Comparison of ENCODE assay signal across 23 cellular contexts in genomic region chr14:84065811-84066210, GRCh38.
DNase-seq lines count a peak whose midpoint lies in the region; ATAC-seq, FAIRE-seq and TF ChIP-seq lines count a peak whose summit lies in the region.
"Had no signal": no experiment of that assay in that cellular context is flagged by ENCODE, and none has a peak within 500 bp of the region (broad histone marks: within the 10 kb centered on the region; RNA-seq: fewer than 3 reads in every experiment).

No MANE protein-coding gene starts in this region.

- intact Hi-C loops in HepG2 (cut with micrococcal nuclease; ENCODE audit: unreplicated experiment) (no loop called here), right lobe of liver (cut with DNase I) (no loop called here)

- FAIRE-seq in HepG2 (lab: Jason Lieb, UNC) (no peak), H1 (lab: Jason Lieb, UNC) (no peak)
- FAIRE-seq: A204.1, D721Med, GM18507 had no signal

- H2BK20ac ChIP-seq in H1 (ENCODE audit: low read length): no peak overlapping the region

- TF ChIP-seq CTCF in HepG2 (CRISPR knock-in tag; IDR thresholded peaks at IDR 0.05) (no peak), right lobe of liver (IDR thresholded peaks at IDR 0.05) (no peak), H1 (IDR thresholded peaks at IDR 0.05; ENCODE audit: control extremely low read depth in 1 of 3, insufficient read depth in 1 of 3, low read depth in 1 of 3, low read length in 3 of 3) (no peak), BE2C (IDR thresholded peaks at IDR 0.05; ENCODE audit: low read depth, low read length) (no peak)

- ATAC-seq in HepG2: no peak
- ATAC-seq in right lobe of liver: no peak
- ATAC-seq in activated CD8-positive, alpha-beta memory T cell treated with anti-CD3 and anti-CD28 coated beads, Interleukin-2, amount 10 ng/mL, durations not matched to agents 7 days and 5 days: no peak

- TF ChIP-seq POLR2A in HepG2 (IDR thresholded peaks at IDR 0.05; ENCODE audit: insufficient read depth in 1 of 2, low read depth in 2 of 2, low read length in 2 of 2): no peak
- TF ChIP-seq POLR2A in right lobe of liver (IDR thresholded peaks at IDR 0.05): no peak
- TF ChIP-seq POLR2A in H1 (IDR thresholded peaks at IDR 0.05; ENCODE audit: control extremely low read depth in 1 of 2, low read depth in 2 of 2, low read length in 2 of 2): no peak

- H4K91ac ChIP-seq in H1 (replicated peaks; ENCODE audit: insufficient read length, low read length): no peak overlapping the region

- CTCF ChIA-PET in HepG2 (lab: Yijun Ruan, JAX; ENCODE audit: low intra/inter-chr PET ratio, low total read pairs) (no interaction called here), H1 (lab: Charles Lee; ENCODE audit: partially characterized antibody) (no interaction called here)
- CTCF ChIA-PET in activated CD8-positive, alpha-beta memory T cell treated with anti-CD3 and anti-CD28 coated beads, Interleukin-2, amount 10 ng/mL, durations not matched to agents 7 days and 5 days (lab: Charles Lee): no interaction called here

- in situ Hi-C loops in HepG2 (cut with HindIII; ENCODE audit: extremely low pct_ligation_motif_present, low pct_unique_long_range_greater_than_20kb): no loop called here

- H2BK12ac ChIP-seq in H1 (ENCODE audit: low read depth, low read length): no peak overlapping the region

- no peak overlapping the region for H3K27ac Mint-ChIP-seq in activated CD8-positive, alpha-beta memory T cell treated with anti-CD3 and anti-CD28 coated beads, Interleukin-2, amount 10 ng/mL, durations not matched to agents 7 days and 5 days
- H3K27ac Mint-ChIP-seq: CD4-positive, alpha-beta T cell had no signal

- H3K4me3 Mint-ChIP-seq in activated CD8-positive, alpha-beta memory T cell treated with anti-CD3 and anti-CD28 coated beads, Interleukin-2, amount 10 ng/mL, durations not matched to agents 7 days and 5 days: no peak overlapping the region
- H3K4me3 Mint-ChIP-seq: CD4-positive, alpha-beta T cell had no signal

- H3K23me2 ChIP-seq in H1 (ENCODE audit: low read depth, low read length): no peaks in the 10 kb centered on the region

- POLR2A ChIA-PET in HepG2 (lab: Yijun Ruan, JAX) (no interaction called here), H1 (lab: Charles Lee; ENCODE audit: partially characterized antibody) (no interaction called here)

- H3K36me3 ChIP-seq in HepG2 (replicated peaks in 1 of 2; ENCODE audit: control insufficient read depth in 1 of 2, insufficient read depth in 2 of 2, low read length in 2 of 2) (no peaks in the 10 kb centered on the region), right lobe of liver (no peaks in the 10 kb centered on the region), H1 (ENCODE audit: control insufficient read depth in 2 of 4, insufficient read depth in 4 of 4, low read length in 3 of 4) (no peaks in the 10 kb centered on the region), BE2C (no peaks in the 10 kb centered on the region)
- H3K36me3 ChIP-seq: BLaER1 treated with 17β-estradiol and CSF1 and Interleukin-3, amounts not matched to agents 10 nM and 100 nM had no signal

- H3K79me1 ChIP-seq in H1 (ENCODE audit: low read depth, low read length): no peaks in the 10 kb centered on the region

- H3K4me1 ChIP-seq in HepG2 (ENCODE audit: insufficient read depth, low read length): no peaks in the 10 kb centered on the region
- H3K4me1 ChIP-seq in right lobe of liver: no peaks in the 10 kb centered on the region
- H3K4me1 ChIP-seq in H1 (replicated peaks in 1 of 4; ENCODE audit: control insufficient read depth in 3 of 4, insufficient read depth in 4 of 4, low read length in 3 of 4): no peaks in the 10 kb centered on the region
- H3K4me1 ChIP-seq in BE2C: no peaks in the 10 kb centered on the region

- H3K23ac ChIP-seq in H1 (ENCODE audit: insufficient read length): no peak overlapping the region

- TF ChIP-seq EP300 in HepG2 (IDR thresholded peaks at IDR 0.05; ENCODE audit: low read depth in 2 of 2, low read length in 2 of 2): no peak
- TF ChIP-seq EP300 in HepG2 (CRISPR knock-in tag; IDR thresholded peaks at IDR 0.05; ENCODE audit: borderline replicate concordance): no peak
- no peak for TF ChIP-seq EP300 in H1 (IDR thresholded peaks at IDR 0.05; ENCODE audit: borderline replicate concordance in 1 of 2, low read depth in 2 of 2, low read length in 2 of 2)

- H3K4me3 ChIP-seq in HepG2 (replicated peaks in 1 of 3; ENCODE audit: insufficient read depth in 1 of 3, low read depth in 2 of 3, low read length in 3 of 3) (no peak overlapping the region), right lobe of liver (no peak overlapping the region), H1 (ENCODE audit: extremely low read depth in 1 of 4, insufficient read depth in 2 of 4, low read depth in 3 of 4, low read length in 4 of 4) (no peak overlapping the region), BE2C (ENCODE audit: low read depth, low read length) (no peak overlapping the region)
- H3K4me3 ChIP-seq: BLaER1 treated with 17β-estradiol and CSF1 and Interleukin-3, amounts not matched to agents 10 nM and 100 nM had no signal

- 0% methylated on average over 5 of the region's 5 CpGs for WGBS in HepG2 (ENCODE audit: low lambda C conversion rate)
- 60% methylated on average over 5 of the region's 5 CpGs for WGBS in right lobe of liver (ENCODE audit: insufficient coverage, low coverage, low lambda C conversion rate, missing lambda C conversion rate)
- 96% methylated on average over 5 of the region's 5 CpGs; no CpG with 5 or more reads in 1 of the 2 experiments for WGBS in H1 (ENCODE audit: extremely low coverage in 1 of 2, insufficient coverage in 1 of 2, insufficient read length in 1 of 2, insufficient replicate concordance in 2 of 2, low coverage in 1 of 2, low lambda C conversion rate in 2 of 2, missing lambda C conversion rate in 1 of 2), 2 experiments

- no peak overlapping the region for H3K9ac ChIP-seq in HepG2 (ENCODE audit: insufficient read depth, low read depth, low read length)
- no peak overlapping the region for H3K9ac ChIP-seq in H1 (replicated peaks in 1 of 4; ENCODE audit: extremely low read depth in 1 of 4, low read depth in 3 of 4, low read length in 3 of 4)
- H3K9ac ChIP-seq: BLaER1 treated with 17β-estradiol and CSF1 and Interleukin-3, amounts not matched to agents 10 nM and 100 nM had no signal

- H2BK15ac ChIP-seq in H1 (ENCODE audit: low read length): no peak overlapping the region

- H3K36me3 Mint-ChIP-seq in activated CD8-positive, alpha-beta memory T cell treated with anti-CD3 and anti-CD28 coated beads, Interleukin-2, amount 10 ng/mL, durations not matched to agents 7 days and 5 days: no peaks in the 10 kb centered on the region

- no peaks in the 10 kb centered on the region for H3K4me1 Mint-ChIP-seq in activated CD8-positive, alpha-beta memory T cell treated with anti-CD3 and anti-CD28 coated beads, Interleukin-2, amount 10 ng/mL, durations not matched to agents 7 days and 5 days

- peaks cover 5% of the 10 kb centered on the region for H3K9me3 Mint-ChIP-seq in activated CD8-positive, alpha-beta memory T cell treated with anti-CD3 and anti-CD28 coated beads, Interleukin-2, amount 10 ng/mL, durations not matched to agents 7 days and 5 days (ENCODE audit: low read depth)

- no peak overlapping the region for H2BK5ac ChIP-seq in H1 (ENCODE audit: low read depth, low read length)

- H3K79me2 ChIP-seq in HepG2 (ENCODE audit: insufficient read depth, low read length) (no peaks in the 10 kb centered on the region), H1 (ENCODE audit: control insufficient read depth in 1 of 2, insufficient read depth in 2 of 2, low read length in 2 of 2) (no peaks in the 10 kb centered on the region)

- no peaks in the 10 kb centered on the region for H4K20me1 ChIP-seq in HepG2 (ENCODE audit: insufficient read depth, low read length)
- H4K20me1 ChIP-seq in H1 (replicated peaks in 1 of 2; ENCODE audit: control insufficient read depth in 1 of 2, insufficient read depth in 2 of 2, low read length in 2 of 2): no peaks in the 10 kb centered on the region
- H4K20me1 ChIP-seq: BLaER1 treated with 17β-estradiol and CSF1 and Interleukin-3, amounts not matched to agents 10 nM and 100 nM had no signal

- no peak overlapping the region for H3K27ac ChIP-seq in HepG2 (ENCODE audit: extremely low read length, insufficient read depth, low read length)
- H3K27ac ChIP-seq in right lobe of liver: no peak overlapping the region
- H3K27ac ChIP-seq in H1 (ENCODE audit: low read depth, low read length): no peak overlapping the region
- H3K27ac ChIP-seq: BLaER1 treated with 17β-estradiol and CSF1 and Interleukin-3, amounts not matched to agents 10 nM and 100 nM had no signal

- no peak overlapping the region for H4K5ac ChIP-seq in H1 (ENCODE audit: insufficient read length, low read depth, low read length)

- H2AFZ ChIP-seq in HepG2 (ENCODE audit: low read length): no peak overlapping the region
- H2AFZ ChIP-seq in H1 (ENCODE audit: low read length): no peak overlapping the region

- no peak overlapping the region for H2AK5ac ChIP-seq in H1 (ENCODE audit: low read depth, low read length)

- H3K18ac ChIP-seq in H1 (ENCODE audit: extremely low read depth, low read length): no peak overlapping the region

- H3K4me2 ChIP-seq in HepG2 (ENCODE audit: low read depth, low read length): no peak overlapping the region
- no peak overlapping the region for H3K4me2 ChIP-seq in H1 (ENCODE audit: insufficient read depth in 1 of 2, low read depth in 2 of 2, low read length in 2 of 2)
- H3K4me2 ChIP-seq: BLaER1 treated with 17β-estradiol and CSF1 and Interleukin-3, amounts not matched to agents 10 nM and 100 nM had no signal

- H3K56ac ChIP-seq in H1 (replicated peaks; ENCODE audit: insufficient read length, low read depth, low read length): no peak overlapping the region

- no peak overlapping the region for H4K8ac ChIP-seq in H1 (ENCODE audit: extremely low read depth, insufficient read depth, low read length)

- no peaks in the 10 kb centered on the region for H3K27me3 Mint-ChIP-seq in activated CD8-positive, alpha-beta memory T cell treated with anti-CD3 and anti-CD28 coated beads, Interleukin-2, amount 10 ng/mL, durations not matched to agents 7 days and 5 days
- H3K27me3 Mint-ChIP-seq: CD4-positive, alpha-beta T cell had no signal

- TF ChIP-seq RAD21 in HepG2 (CRISPR knock-in tag; IDR thresholded peaks at IDR 0.05) (no peak), H1 (IDR thresholded peaks at IDR 0.05 in 1 of 2, conservative IDR thresholded peaks at IDR 0.05 in 1 of 2; ENCODE audit: low read depth in 2 of 2, low read length in 2 of 2) (no peak)

- H3K9me3 ChIP-seq in HepG2 (ENCODE audit: low read length): peaks cover 53% of the 10 kb centered on the region
- no peaks in the 10 kb centered on the region for H3K9me3 ChIP-seq in right lobe of liver
- H3K9me3 ChIP-seq in H1 (ENCODE audit: insufficient read depth in 2 of 2, low read depth in 1 of 2, low read length in 1 of 2): no peaks in the 10 kb centered on the region
- H3K9me3 ChIP-seq in BE2C: no peaks in the 10 kb centered on the region
- H3K9me3 ChIP-seq: BLaER1 treated with 17β-estradiol and CSF1 and Interleukin-3, amounts not matched to agents 10 nM and 100 nM had no signal

- H3K27me3 ChIP-seq in HepG2 (ENCODE audit: control insufficient read depth in 1 of 2, insufficient read depth in 2 of 2, low read length in 2 of 2): no peaks in the 10 kb centered on the region; a peak in 1 of 5 replicates
- no peaks in the 10 kb centered on the region for H3K27me3 ChIP-seq in right lobe of liver
- H3K27me3 ChIP-seq in H1 (replicated peaks in 1 of 4; ENCODE audit: control insufficient read depth in 3 of 4, extremely low read depth in 1 of 4, insufficient read depth in 3 of 4, low read length in 3 of 4): no peaks in the 10 kb centered on the region
- no peaks in the 10 kb centered on the region for H3K27me3 ChIP-seq in BE2C
- H3K27me3 ChIP-seq: BLaER1 treated with 17β-estradiol and CSF1 and Interleukin-3, amounts not matched to agents 10 nM and 100 nM had no signal

- no peak overlapping the region for H3K4ac ChIP-seq in H1 (replicated peaks; ENCODE audit: insufficient read length, low read depth, low read length)

- BruUV-seq in HepG2 (replicated peaks; lab: Mats Ljungman, UMichigan): no TSS peak

- H3K14ac ChIP-seq in H1 (ENCODE audit: insufficient read length): no peak overlapping the region

- no peak for DNase-seq in HepG2 (ENCODE audit: low spot score)
- DNase-seq in right lobe of liver: no peak
- peak; percentile 13 for DNase-seq in OCI-M1 (lab: John Stamatoyannopoulos, UW)
- DNase-seq in H1 (ENCODE audit: low read depth in 1 of 2, low spot score in 2 of 2): no peak
- no peak for DNase-seq in effector CD4-positive, alpha-beta T cell
- no peak for DNase-seq in BE2C
- no peak for DNase-seq in activated CD8-positive, alpha-beta memory T cell treated with anti-CD3 and anti-CD28 coated beads, Interleukin-2, amount 10 ng/mL, durations not matched to agents 7 days and 5 days
- DNase-seq: CD4-positive, alpha-beta T cell; H7; KG1; MM.1S; NCI-H1105; NCI-H1436 treated with DMSO at 0.1 percent for 48 hours; NCI-H1930; NCI-H446; NCI-H524 treated with DMSO at 0.1 percent for 48 hours; NCI-H774; Right ventricle myocardium superior; RPMI8226 had no signal

- no peak overlapping the region for H2BK120ac ChIP-seq in H1 (replicated peaks; ENCODE audit: low read depth, low read length)

Comparison
In these comparisons a context has a peak if more than half of its experiments do, and no peak if none do; other contexts are left out.
1. Of the 41 proteins assayed by ChIP-seq in both HepG2 and H1: peak only in HepG2: none; only in H1: none; in both: CEBPB; in neither: 40.